In genomic region chr4:7366958-7367353, GRCh38 we compare ENCODE assay signal across 23 cellular contexts.
DNase-seq lines count a peak whose midpoint lies in the region; ATAC-seq, FAIRE-seq and TF ChIP-seq lines count a peak whose summit lies in the region.
"Had no signal": no experiment of that assay in that cellular context is flagged by ENCODE, and none has a peak within 500 bp of the region (broad histone marks: within the 10 kb centered on the region; RNA-seq: fewer than 3 reads in every experiment).

No MANE protein-coding gene starts in this region.

- peaks cover 6 to 9% of the 10 kb centered on the region in 2 donors for H3K27me3 Mint-ChIP-seq in natural killer cell treated with Interleukin-12 subunit alpha and Interleukin-12 subunit beta and Interleukin-15 and Interleukin-18, amount 100 ng/mL, for 72 hours
- H3K27me3 Mint-ChIP-seq in natural killer cell (ENCODE audit: low read depth in 2 of 2), result peaks cover 17 to 18% of the 10 kb centered on the region in 2 donors

- TF ChIP-seq CTCF in natural killer cell (IDR thresholded peaks at IDR 0.05) (no peak), kidney (IDR thresholded peaks at IDR 0.05; ENCODE audit: borderline replicate concordance, extremely low read depth, insufficient read depth) (no peak), osteoblast (IDR thresholded peaks at IDR 0.05; ENCODE audit: extremely low read depth, low read depth, low read length) (no peak), lower leg skin (IDR thresholded peaks at IDR 0.05) (no peak)

- no peak for ATAC-seq in natural killer cell treated with Interleukin-12 subunit alpha and Interleukin-12 subunit beta and Interleukin-15 and Interleukin-18, amount 100 ng/mL, for 72 hours
- ATAC-seq in natural killer cell (no peak), GM21576 (IDR thresholded peaks at IDR 0.05; ENCODE audit: unreplicated experiment) (no peak)

- H3K27me3 ChIP-seq in osteoblast (ENCODE audit: insufficient read depth, low read length), result peaks cover 42% of the 10 kb centered on the region
- H3K27me3 ChIP-seq: BE2C, SJSA1 had no signal

- H3K27ac ChIP-seq in kidney (ENCODE audit: low read depth in 2 of 2, low read length in 2 of 2) (no peak overlapping the region), osteoblast (ENCODE audit: low read depth, low read length) (no peak overlapping the region)
- H3K27ac ChIP-seq: SJSA1 had no signal

- H3K9me3 ChIP-seq in kidney (ENCODE audit: control insufficient read depth in 1 of 2, low read length in 2 of 2), result no peaks in the 10 kb centered on the region
- no peaks in the 10 kb centered on the region for H3K9me3 ChIP-seq in osteoblast (ENCODE audit: low read depth, low read length)
- H3K9me3 ChIP-seq: BE2C, HAP-1, SJSA1 had no signal

- DNase-seq in natural killer cell treated with Interleukin-12 subunit alpha and Interleukin-12 subunit beta and Interleukin-15 and Interleukin-18, amount 100 ng/mL, for 72 hours (ENCODE audit: low spot score), result peak; percentile 28
- no peak for DNase-seq in natural killer cell
- peak; percentile 11 for DNase-seq in kidney
- DNase-seq in osteoblast (ENCODE audit: insufficient read length, low spot score, missing footprints), result peak; percentile 39
- no peak for DNase-seq in lower leg skin (ENCODE audit: low spot score in 2 of 2)
- no peak for DNase-seq in nucleus accumbens (lab: John Stamatoyannopoulos, UW)
- DNase-seq in NCI-H2196 (lab: John Stamatoyannopoulos, UW; ENCODE audit: unreplicated experiment), result no peak
- DNase-seq: 8988T; ACHN; BE2C; CD4-positive, CD25-positive, alpha-beta regulatory T cell; GOT3; HFFc6; KG1; MM.1S; NCI-H446 treated with DMSO at 0.1 percent for 48 hours; NCI-H526; NCI-H82; Right ventricle myocardium superior had no signal

- H3K27ac Mint-ChIP-seq in natural killer cell treated with Interleukin-12 subunit alpha and Interleukin-12 subunit beta and Interleukin-15 and Interleukin-18, amount 100 ng/mL, for 72 hours, result no peak overlapping the region
- no peak overlapping the region for H3K27ac Mint-ChIP-seq in natural killer cell
- H3K27ac Mint-ChIP-seq: CD4-positive, CD25-positive, alpha-beta regulatory T cell; HFFc6 had no signal

- no peaks in the 10 kb centered on the region for H3K36me3 ChIP-seq in kidney (ENCODE audit: control insufficient read depth in 1 of 2, insufficient read depth in 2 of 2, low read length in 2 of 2)
- no peaks in the 10 kb centered on the region for H3K36me3 ChIP-seq in osteoblast (ENCODE audit: insufficient read depth, low read length)
- H3K36me3 ChIP-seq: BE2C, HAP-1, SJSA1 had no signal

- H3K9me3 Mint-ChIP-seq in natural killer cell treated with Interleukin-12 subunit alpha and Interleukin-12 subunit beta and Interleukin-15 and Interleukin-18, amount 100 ng/mL, for 72 hours, result peaks cover 3% of the 10 kb centered on the region
- H3K9me3 Mint-ChIP-seq in natural killer cell, result peaks cover 0 to 2% of the 10 kb centered on the region in 2 donors
- H3K9me3 Mint-ChIP-seq: HFFc6 had no signal

- no peak overlapping the region for H3K9ac ChIP-seq in kidney (ENCODE audit: low read length in 2 of 2)

- no peaks in the 10 kb centered on the region for H3K4me1 ChIP-seq in kidney (ENCODE audit: control insufficient read depth in 1 of 2, insufficient read depth in 1 of 2, low read depth in 1 of 2, low read length in 2 of 2)
- H3K4me1 ChIP-seq in osteoblast (ENCODE audit: insufficient read depth, low read length), result peaks cover 4% of the 10 kb centered on the region
- H3K4me1 ChIP-seq: HAP-1, SJSA1 had no signal

- H2AFZ ChIP-seq in osteoblast (ENCODE audit: low read length), result no peak overlapping the region

- H3K79me2 ChIP-seq in osteoblast (ENCODE audit: insufficient read depth, low read length), result no peaks in the 10 kb centered on the region

- H3K4me3 Mint-ChIP-seq in natural killer cell treated with Interleukin-12 subunit alpha and Interleukin-12 subunit beta and Interleukin-15 and Interleukin-18, amount 100 ng/mL, for 72 hours, result no peak overlapping the region
- no peak overlapping the region for H3K4me3 Mint-ChIP-seq in natural killer cell
- H3K4me3 Mint-ChIP-seq: CD4-positive, CD25-positive, alpha-beta regulatory T cell; HFFc6 had no signal

- no peaks in the 10 kb centered on the region for H4K20me1 ChIP-seq in osteoblast (ENCODE audit: insufficient read depth, low read length)

- H3K36me3 Mint-ChIP-seq in natural killer cell treated with Interleukin-12 subunit alpha and Interleukin-12 subunit beta and Interleukin-15 and Interleukin-18, amount 100 ng/mL, for 72 hours, result no peaks in the 10 kb centered on the region
- no peaks in the 10 kb centered on the region for H3K36me3 Mint-ChIP-seq in natural killer cell
- H3K36me3 Mint-ChIP-seq: CD4-positive, CD25-positive, alpha-beta regulatory T cell had no signal

- WGBS in lower leg skin, 2 donors, result 77 to 82% methylated on average over 7 of the region's 7 CpGs

- FAIRE-seq in kidney (lab: Jason Lieb, UNC), result no peak
- FAIRE-seq: D721Med had no signal

- H3K4me3 ChIP-seq in kidney (ENCODE audit: low read length in 2 of 2), result no peak overlapping the region
- no peak overlapping the region for H3K4me3 ChIP-seq in osteoblast (ENCODE audit: insufficient read depth, low read length)
- no peak overlapping the region for H3K4me3 ChIP-seq in lower leg skin (ENCODE audit: low read depth, poor library complexity, severe bottlenecking)
- H3K4me3 ChIP-seq: HAP-1, SJSA1 had no signal

- H3K4me2 ChIP-seq in osteoblast (ENCODE audit: insufficient read depth, low read length), result no peak overlapping the region

- peaks cover 4 to 6% of the 10 kb centered on the region in 2 donors for H3K4me1 Mint-ChIP-seq in natural killer cell treated with Interleukin-12 subunit alpha and Interleukin-12 subunit beta and Interleukin-15 and Interleukin-18, amount 100 ng/mL, for 72 hours (ENCODE audit: low read depth in 2 of 2)
- peaks cover 5 to 10% of the 10 kb centered on the region in 2 donors for H3K4me1 Mint-ChIP-seq in natural killer cell

- TF ChIP-seq POLR2A in lower leg skin (IDR thresholded peaks at IDR 0.05), result no peak

- intact Hi-C loops in natural killer cell (cut with micrococcal nuclease) (no loop called here), kidney (cut with DNase I) (no loop called here), lower leg skin (cut with DNase I; ENCODE audit: low total_unique reads) (no loop called here)

Comparison
In these comparisons a context has a peak if more than half of its experiments do, and no peak if none do; other contexts are left out.
1. DNase-seq: peak in natural killer cell treated with Interleukin-12 subunit alpha and Interleukin-12 subunit beta and Interleukin-15 and Interleukin-18, amount 100 ng/mL, for 72 hours (single experiment), kidney (single experiment) and osteoblast (single experiment); none in natural killer cell (single experiment), lower leg skin (0 of 2), nucleus accumbens (0 of 56) and NCI-H2196 (single experiment).